In the genomic region with DNA sequence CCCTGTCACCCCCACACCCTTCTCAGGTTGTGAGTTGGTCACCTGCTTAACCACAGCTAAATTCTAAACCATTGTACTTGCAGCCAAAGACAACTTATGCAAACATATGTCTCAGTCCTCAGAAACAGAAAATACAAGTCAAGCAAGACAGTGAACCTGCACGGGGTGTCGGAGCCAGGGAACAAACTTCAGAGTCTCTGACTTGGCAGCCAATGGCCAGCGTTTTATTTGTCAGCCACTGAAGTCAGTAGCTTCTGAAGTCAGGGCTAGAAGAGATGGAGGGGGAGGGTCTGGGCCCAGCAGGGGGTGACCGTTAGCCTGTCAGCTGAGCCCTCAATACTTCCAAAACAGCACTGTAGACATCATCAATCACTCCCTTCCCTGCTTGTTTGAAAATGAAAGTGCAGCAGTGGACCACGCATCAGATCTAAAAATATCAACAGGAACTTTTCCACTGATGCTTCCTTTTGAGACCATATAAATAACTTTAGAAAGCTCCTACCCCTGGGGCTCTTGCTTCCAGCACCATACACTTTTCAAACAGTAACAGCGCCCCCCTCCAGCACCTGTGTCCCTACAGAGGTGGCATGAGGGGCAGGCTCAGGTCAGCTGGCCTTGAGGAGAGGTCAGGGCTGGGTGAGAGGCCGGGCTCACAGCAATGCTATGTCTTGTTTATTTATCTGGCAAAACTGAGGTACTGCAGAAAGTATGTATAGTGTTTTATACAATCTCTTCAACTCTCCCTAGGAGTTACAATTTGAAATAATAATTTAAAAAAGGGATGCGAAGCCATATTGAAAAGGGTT, we compare ENCODE assay signal across 9 cellular contexts.
DNase-seq lines count a peak whose midpoint lies in the region; ATAC-seq, FAIRE-seq and TF ChIP-seq lines count a peak whose summit lies in the region.
"Had no signal": no experiment of that assay in that cellular context is flagged by ENCODE, and none has a peak within 500 bp of the region (broad histone marks: within the 10 kb centered on the region; RNA-seq: fewer than 3 reads in every experiment).

No MANE protein-coding gene starts in this region.

- no peak overlapping the region for H3K4me3 ChIP-seq in WERI-Rb-1 (ENCODE audit: low read depth, low read length)

- FAIRE-seq in urothelium cell line (lab: Jason Lieb, UNC) = no peak

- H3K27ac Mint-ChIP-seq in stimulated activated naive B cell treated with anti-CD40 and anti-IgM and Interleukin-4, amounts not matched to agents 10 μg/mL and 1 μg/mL and 100 μg/mL, for 72 hours = peak overlapping the region; percentile 48
- H3K27ac Mint-ChIP-seq: T-helper 1 cell treated with Interleukin-12 subunit alpha and Interleukin-12 subunit beta and Interleukin-4 antibody, amounts not matched to agents 30 μg/mL and 1 μg/mL, for 36 hours had no signal

- peak; percentile 1 for DNase-seq in NOMO-1 treated with DMSO at 0.1 percent for 48 hours (lab: John Stamatoyannopoulos, UW; ENCODE audit: unreplicated experiment)
- DNase-seq in NOMO-1 treated with dmso at 0.1 percent for 144 hours (lab: John Stamatoyannopoulos, UW; ENCODE audit: unreplicated experiment) = no peak
- peak; percentile 13 for DNase-seq in WERI-Rb-1
- DNase-seq in stimulated activated naive B cell treated with anti-CD40 and anti-IgM and Interleukin-4, amounts not matched to agents 10 μg/mL and 1 μg/mL and 100 μg/mL, for 72 hours = peak; percentile 1
- DNase-seq in urothelium cell line (ENCODE audit: low spot score) = no peak
- no peak for DNase-seq in germinal center (ENCODE audit: low spot score)
- no peak for DNase-seq in left lobe of liver (ENCODE audit: low spot score)

- no peaks in the 10 kb centered on the region for H3K36me3 ChIP-seq in WERI-Rb-1

- H3K36me3 Mint-ChIP-seq in stimulated activated naive B cell treated with anti-CD40 and anti-IgM and Interleukin-4, amounts not matched to agents 10 μg/mL and 1 μg/mL and 100 μg/mL, for 72 hours = no peaks in the 10 kb centered on the region

- ATAC-seq in HG02981 (IDR thresholded peaks at IDR 0.05; ENCODE audit: unreplicated experiment) = peak; percentile 54
- ATAC-seq in stimulated activated naive B cell treated with anti-CD40 and anti-IgM and Interleukin-4, amounts not matched to agents 10 μg/mL and 1 μg/mL and 100 μg/mL, for 72 hours (replicated peaks) = peak; percentile 48 to 68
- no peak for ATAC-seq in left lobe of liver

- TF ChIP-seq CTCF in WERI-Rb-1 (IDR thresholded peaks at IDR 0.05; ENCODE audit: low read depth, low read length) = no peak

- H3K27me3 Mint-ChIP-seq in stimulated activated naive B cell treated with anti-CD40 and anti-IgM and Interleukin-4, amounts not matched to agents 10 μg/mL and 1 μg/mL and 100 μg/mL, for 72 hours = no peaks in the 10 kb centered on the region

- peaks cover 8 to 14% of the 10 kb centered on the region in 2 donors for H3K4me1 Mint-ChIP-seq in stimulated activated naive B cell treated with anti-CD40 and anti-IgM and Interleukin-4, amounts not matched to agents 10 μg/mL and 1 μg/mL and 100 μg/mL, for 72 hours

- H3K27ac ChIP-seq in WERI-Rb-1 = peak overlapping the region; percentile 67

- H3K9me3 ChIP-seq in WERI-Rb-1 (ENCODE audit: severe bottlenecking) = no peaks in the 10 kb centered on the region

- H3K27me3 ChIP-seq in WERI-Rb-1 (ENCODE audit: insufficient read depth, low read depth, severe bottlenecking) = no peaks in the 10 kb centered on the region

- no peaks in the 10 kb centered on the region for H3K9me3 Mint-ChIP-seq in stimulated activated naive B cell treated with anti-CD40 and anti-IgM and Interleukin-4, amounts not matched to agents 10 μg/mL and 1 μg/mL and 100 μg/mL, for 72 hours
- H3K9me3 Mint-ChIP-seq: T-helper 1 cell treated with Interleukin-12 subunit alpha and Interleukin-12 subunit beta and Interleukin-4 antibody, amounts not matched to agents 30 μg/mL and 1 μg/mL, for 36 hours had no signal

- peak overlapping the region; percentile 52 to 60 for H3K4me3 Mint-ChIP-seq in stimulated activated naive B cell treated with anti-CD40 and anti-IgM and Interleukin-4, amounts not matched to agents 10 μg/mL and 1 μg/mL and 100 μg/mL, for 72 hours
- H3K4me3 Mint-ChIP-seq: T-helper 1 cell treated with Interleukin-12 subunit alpha and Interleukin-12 subunit beta and Interleukin-4 antibody, amounts not matched to agents 30 μg/mL and 1 μg/mL, for 36 hours had no signal

Comparison
In these comparisons a context has a peak if more than half of its experiments do, and no peak if none do; other contexts are left out.
1. DNase-seq: peak in NOMO-1 treated with DMSO at 0.1 percent for 48 hours (single experiment), WERI-Rb-1 (single experiment) and stimulated activated naive B cell treated with anti-CD40 and anti-IgM and Interleukin-4, amounts not matched to agents 10 μg/mL and 1 μg/mL and 100 μg/mL, for 72 hours (single experiment); none in NOMO-1 treated with dmso at 0.1 percent for 144 hours (single experiment), urothelium cell line (single experiment), germinal center (single experiment) and left lobe of liver (single experiment).